Comparison of ENCODE assay signal across 1 cellular context in genomic region chr16:23149267-23149992, GRCh38.
TF ChIP-seq lines count a peak whose summit lies in the region.

Gene USP31 (minus strand): TSS chr16:23149452. CDS start chr16:23149270, 182 bp downstream.

TF ChIP-seq in HepG2, 621 proteins besides CTCF, POLR2A, EP300 and RAD21 (continued from another document and continues in another):
- TF ChIP-seq ZNF275 (CRISPR knock-in tag; IDR thresholded peaks at IDR 0.05; ENCODE audit: borderline replicate concordance) (no peak; the same call in 1 of the 2 replicates), ZNF441 (CRISPR knock-in tag; IDR thresholded peaks at IDR 0.05; ENCODE audit: borderline replicate concordance) (peak; percentile 31; the same call in 1 of the 2 replicates), HDAC2 (CRISPR knock-in tag; IDR thresholded peaks at IDR 0.05) (peak; percentile 66), BCL3 (CRISPR knock-in tag; IDR thresholded peaks at IDR 0.05) (peak; percentile 71; the same call in 1 of the 2 replicates), CEBPG (CRISPR knock-in tag; IDR thresholded peaks at IDR 0.05) (peak; percentile 18; the same call in 1 of the 2 replicates), ZFP62 (CRISPR knock-in tag; IDR thresholded peaks at IDR 0.05) (no peak), SNAPC4 (CRISPR knock-in tag; IDR thresholded peaks at IDR 0.05) (peak; percentile 22; the same call in 1 of the 2 replicates), ATF7-NPFF (CRISPR knock-in tag; IDR thresholded peaks at IDR 0.05; ENCODE audit: low read depth) (no peak; the same call in 1 of the 2 replicates), NCOA1 (CRISPR knock-in tag; IDR thresholded peaks at IDR 0.05) (no peak), MXD4 (CRISPR knock-in tag; IDR thresholded peaks at IDR 0.05) (peak; percentile 86), ARID2 (CRISPR knock-in tag; IDR thresholded peaks at IDR 0.05; ENCODE audit: borderline replicate concordance) (no peak), CREB1 (IDR thresholded peaks at IDR 0.05) (peak; percentile 86), CREB1 (CRISPR knock-in tag; IDR thresholded peaks at IDR 0.05) (no peak; the same call in 1 of the 2 replicates), ZNF414 (CRISPR knock-in tag; IDR thresholded peaks at IDR 0.05) (peak; percentile 54; the same call in 1 of the 2 replicates), GLI4 (CRISPR knock-in tag; IDR thresholded peaks at IDR 0.05; ENCODE audit: borderline replicate concordance) (0 out of 2 replicates have a peak, but pooled peaks have one; percentile 59), FLYWCH1 (CRISPR knock-in tag; IDR thresholded peaks at IDR 0.05) (no peak), ZNF18 (CRISPR knock-in tag; IDR thresholded peaks at IDR 0.05; ENCODE audit: insufficient replicate concordance) (no peak), ZFX (CRISPR knock-in tag; IDR thresholded peaks at IDR 0.05; ENCODE audit: low read depth) (peak; percentile 27; the same call in 1 of the 2 replicates), MAZ (IDR thresholded peaks at IDR 0.05; ENCODE audit: borderline replicate concordance, low read depth, low read length) (peak; percentile 90), MAZ (CRISPR knock-in tag; IDR thresholded peaks at IDR 0.05; ENCODE audit: low read depth) (peak; percentile 99), ZNF101 (CRISPR knock-in tag; IDR thresholded peaks at IDR 0.05; ENCODE audit: borderline replicate concordance, low read depth) (no peak), ZNF256 (CRISPR knock-in tag; conservative IDR thresholded peaks at IDR 0.05) (no peak), PAXIP1 (CRISPR knock-in tag; conservative IDR thresholded peaks at IDR 0.05) (no peak; the same call in 1 of the 2 replicates), ZSCAN12 (CRISPR knock-in tag; IDR thresholded peaks at IDR 0.05) (no peak), JUNB (CRISPR knock-in tag; IDR thresholded peaks at IDR 0.05; ENCODE audit: borderline replicate concordance) (no peak), NKX3-1 (CRISPR knock-in tag; IDR thresholded peaks at IDR 0.05) (no peak), ZNF782 (CRISPR knock-in tag; IDR thresholded peaks at IDR 0.05; ENCODE audit: borderline replicate concordance) (0 out of 2 replicates have a peak, but pooled peaks have one; percentile 80), ZNF691 (CRISPR knock-in tag; IDR thresholded peaks at IDR 0.05; ENCODE audit: borderline replicate concordance, low read depth) (peak; percentile 96; the same call in 1 of the 2 replicates), FOXK2 (IDR thresholded peaks at IDR 0.05) (no peak), PBX3 (CRISPR knock-in tag; IDR thresholded peaks at IDR 0.05; ENCODE audit: borderline replicate concordance) (no peak), MTF1 (CRISPR knock-in tag; IDR thresholded peaks at IDR 0.05) (no peak), BRCA1 (CRISPR knock-in tag; IDR thresholded peaks at IDR 0.05) (no peak), ZNF431 (CRISPR knock-in tag; IDR thresholded peaks at IDR 0.05; ENCODE audit: borderline replicate concordance, low read depth) (peak; percentile 91; the same call in 1 of the 2 replicates), ATF4 (CRISPR knock-in tag; IDR thresholded peaks at IDR 0.05) (no peak), NCOA2 (CRISPR knock-in tag; IDR thresholded peaks at IDR 0.05) (peak; percentile 58; the same call in 1 of the 2 replicates), FIP1L1 (IDR thresholded peaks at IDR 0.05; ENCODE audit: borderline replicate concordance, insufficient read depth, low read depth, low read length) (no peak; the same call in 1 of the 2 replicates), HOMEZ (CRISPR knock-in tag; IDR thresholded peaks at IDR 0.05; ENCODE audit: low read depth) (peak; percentile 37; the same call in 1 of the 2 replicates), SNAPC5 (CRISPR knock-in tag; IDR thresholded peaks at IDR 0.05; ENCODE audit: borderline replicate concordance) (no peak), ZNF674 (CRISPR knock-in tag; IDR thresholded peaks at IDR 0.05; ENCODE audit: low read depth) (no peak), SIX1 (CRISPR knock-in tag; IDR thresholded peaks at IDR 0.05; ENCODE audit: borderline replicate concordance) (no peak), ZNF160 (CRISPR knock-in tag; IDR thresholded peaks at IDR 0.05) (peak; percentile 60), IKZF4 (CRISPR knock-in tag; IDR thresholded peaks at IDR 0.05; ENCODE audit: borderline replicate concordance, low read depth, not compliant biosample characterization) (no peak), MYNN (CRISPR knock-in tag; IDR thresholded peaks at IDR 0.05; ENCODE audit: low read depth) (0 out of 2 replicates have a peak, but pooled peaks have one; percentile 80), ERF (CRISPR knock-in tag; IDR thresholded peaks at IDR 0.05) (peak; percentile 95), EEA1 (CRISPR knock-in tag; IDR thresholded peaks at IDR 0.05; ENCODE audit: borderline replicate concordance) (peak; percentile 76), ZBTB7B (CRISPR knock-in tag; IDR thresholded peaks at IDR 0.05) (no peak; the same call in 1 of the 2 replicates), ZNF557 (CRISPR knock-in tag; IDR thresholded peaks at IDR 0.05) (no peak)
